In genomic region chr1:157030728-157031127, GRCh38 we compare ENCODE assay signal across 32 cellular contexts.
"Had no signal": no experiment of that assay in that cellular context is flagged by ENCODE, and none has a peak within 500 bp of the region (broad histone marks: within the 10 kb centered on the region; RNA-seq: fewer than 3 reads in every experiment).

No MANE protein-coding gene starts in this region.

- ATAC-seq: activated CD4-positive, CD25-positive, alpha-beta regulatory T cell treated with anti-CD3 and anti-CD28 coated beads, Interleukin-2, amount 50 U/mL, for 24 hours; activated CD8-positive, alpha-beta T cell treated with anti-CD3 and anti-CD28 coated beads for 36 hours; activated naive CD4-positive, alpha-beta T cell treated with anti-CD3 and anti-CD28 coated beads, Interleukin-2, amount 50 U/mL, for 72 hours; activated T-cell treated with anti-CD3 and anti-CD28 coated beads, Interleukin-2, amount 50 U/mL, for 4 hours; activated T-helper 17 cell treated with anti-CD3 and anti-CD28 coated beads, Interleukin-2, amount 50 U/mL, for 72 hours; body of pancreas; effector memory CD8-positive, alpha-beta T cell; foreskin keratinocyte; gastrocnemius medialis; heart left ventricle had no signal

- H3K9me3 Mint-ChIP-seq: activated B cell treated with CpG ODN at 0.5 μM for 24 hours; activated CD8-positive, alpha-beta T cell treated with anti-CD3 and anti-CD28 coated beads for 36 hours; activated naive CD4-positive, alpha-beta T cell treated with anti-CD3 and anti-CD28 coated beads for 36 hours; activated naive CD4-positive, alpha-beta T cell treated with anti-CD3 and anti-CD28 coated beads, Interleukin-2, amount 50 U/mL, for 72 hours; activated naive CD8-positive, alpha-beta T cell treated with anti-CD3 and anti-CD28 coated beads, Interleukin-2, amount 10 ng/mL, durations not matched to agents 7 days and 5 days; activated T-cell treated with anti-CD3 and anti-CD28 coated beads, Interleukin-2, amount 50 U/mL, for 4 hours; activated T-helper 17 cell treated with anti-CD3 and anti-CD28 coated beads, Interleukin-2, amount 50 U/mL, for 72 hours; effector memory CD8-positive, alpha-beta T cell had no signal

- H3K27ac ChIP-seq: body of pancreas, esophagus muscularis mucosa, foreskin keratinocyte, gastrocnemius medialis, heart left ventricle, VCaP had no signal

- H3K27me3 ChIP-seq: body of pancreas, esophagus muscularis mucosa, foreskin keratinocyte, gastrocnemius medialis, heart left ventricle had no signal

- H3K4me3 Mint-ChIP-seq: activated B cell treated with CpG ODN at 0.5 μM for 24 hours; activated CD8-positive, alpha-beta T cell treated with anti-CD3 and anti-CD28 coated beads for 36 hours; activated naive CD4-positive, alpha-beta T cell treated with anti-CD3 and anti-CD28 coated beads for 36 hours; activated naive CD8-positive, alpha-beta T cell treated with anti-CD3 and anti-CD28 coated beads, Interleukin-2, amount 10 ng/mL, durations not matched to agents 7 days and 5 days; activated T-cell treated with anti-CD3 and anti-CD28 coated beads, Interleukin-2, amount 50 U/mL, for 4 hours; activated T-helper 17 cell treated with anti-CD3 and anti-CD28 coated beads, Interleukin-2, amount 50 U/mL, for 72 hours; effector memory CD8-positive, alpha-beta T cell had no signal

- H3K9me3 ChIP-seq: body of pancreas, esophagus muscularis mucosa, gastrocnemius medialis, heart left ventricle had no signal

- H3K27ac Mint-ChIP-seq: activated B cell treated with CpG ODN at 0.5 μM for 24 hours; activated CD8-positive, alpha-beta T cell treated with anti-CD3 and anti-CD28 coated beads for 36 hours; activated naive CD4-positive, alpha-beta T cell treated with anti-CD3 and anti-CD28 coated beads for 36 hours; activated naive CD4-positive, alpha-beta T cell treated with anti-CD3 and anti-CD28 coated beads, Interleukin-2, amount 50 U/mL, for 72 hours; activated naive CD8-positive, alpha-beta T cell treated with anti-CD3 and anti-CD28 coated beads, Interleukin-2, amount 10 ng/mL, durations not matched to agents 7 days and 5 days; activated T-helper 17 cell treated with anti-CD3 and anti-CD28 coated beads, Interleukin-2, amount 50 U/mL, for 72 hours; effector memory CD8-positive, alpha-beta T cell had no signal

- H3K36me3 Mint-ChIP-seq: activated naive CD4-positive, alpha-beta T cell treated with anti-CD3 and anti-CD28 coated beads, Interleukin-2, amount 50 U/mL, for 72 hours; activated naive CD8-positive, alpha-beta T cell treated with anti-CD3 and anti-CD28 coated beads, Interleukin-2, amount 10 ng/mL, durations not matched to agents 7 days and 5 days had no signal

- H3K4me1 Mint-ChIP-seq: activated B cell treated with CpG ODN at 0.5 μM for 24 hours; activated naive CD8-positive, alpha-beta T cell treated with anti-CD3 and anti-CD28 coated beads, Interleukin-2, amount 10 ng/mL, durations not matched to agents 7 days and 5 days; activated T-helper 17 cell treated with anti-CD3 and anti-CD28 coated beads, Interleukin-2, amount 50 U/mL, for 72 hours had no signal

- FAIRE-seq: colon, TTC549 had no signal

- H3K4me3 ChIP-seq: body of pancreas, esophagus muscularis mucosa, gastrocnemius medialis, heart left ventricle had no signal

- DNase-seq: activated B cell treated with CpG ODN at 0.5 μM for 24 hours; activated CD4-positive, alpha-beta T cell treated with anti-CD3 and anti-CD28 coated beads for 48 hours; activated CD4-positive, alpha-beta T cell treated with anti-CD3 and anti-CD28 coated beads, Interleukin-2, amount 50 U/mL, for 1 hour; activated CD4-positive, alpha-beta T cell treated with anti-CD3 and anti-CD28 coated beads, Interleukin-2, amount 50 U/mL, for 48 hours; activated CD8-positive, alpha-beta memory T cell treated with anti-CD3 and anti-CD28 coated beads for 24 hours; activated CD8-positive, alpha-beta T cell treated with anti-CD3 and anti-CD28 coated beads for 36 hours; activated effector memory CD4-positive, alpha-beta T cell treated with Interleukin-2 at 50 U/mL for 16 hours; activated gamma-delta T cell treated with Interleukin-2 at 50 U/mL for 16 hours; activated naive CD4-positive, alpha-beta T cell treated with anti-CD3 and anti-CD28 coated beads for 36 hours; activated naive CD8-positive, alpha-beta T cell treated with anti-CD3 and anti-CD28 coated beads, Interleukin-2, amount 10 ng/mL, durations not matched to agents 7 days and 5 days; activated T-cell treated with anti-CD3 and anti-CD28 coated beads, Interleukin-2, amount 50 U/mL, for 4 hours; amniotic stem cell; anterior cingulate cortex; body of pancreas; caudate nucleus; cortex of kidney; dermis blood vessel endothelial cell; effector CD4-positive, alpha-beta T cell; effector memory CD8-positive, alpha-beta T cell; erythroblast; foreskin keratinocyte; gastrocnemius medialis; glutamatergic neuron; heart left ventricle; T-helper 2 cell had no signal

- H3K36me3 ChIP-seq: esophagus muscularis mucosa, gastrocnemius medialis, heart left ventricle had no signal
